In genomic region chr1:245058882-245059281, GRCh38 we compare ENCODE assay signal across 1 cellular context.
TF ChIP-seq lines count a peak whose summit lies in the region.

No MANE protein-coding gene starts in this region.

TF ChIP-seq in GM23338, 12 proteins besides CTCF, POLR2A, EP300 and RAD21 (continued from another document):
- no peak for TF ChIP-seq ETS1 (IDR thresholded peaks at IDR 0.05)
- TF ChIP-seq STAT1 (IDR thresholded peaks at IDR 0.05; ENCODE audit: unreplicated experiment): no peak
- no peak for TF ChIP-seq POLR2AphosphoS5 (IDR thresholded peaks at IDR 0.05; ENCODE audit: low read depth)
- no peak for TF ChIP-seq REST (IDR thresholded peaks at IDR 0.05; ENCODE audit: unreplicated experiment)
- TF ChIP-seq ZNF462 (CRISPR knock-in tag; IDR thresholded peaks at IDR 0.05): no peak
- no peak for TF ChIP-seq EZH2 (IDR thresholded peaks at IDR 0.05; ENCODE audit: low read depth, unreplicated experiment)
TF ChIP-seq in GM23338: peak in this region for 0.
